Comparison of ENCODE assay signal across 8 cellular contexts in the genomic region with DNA sequence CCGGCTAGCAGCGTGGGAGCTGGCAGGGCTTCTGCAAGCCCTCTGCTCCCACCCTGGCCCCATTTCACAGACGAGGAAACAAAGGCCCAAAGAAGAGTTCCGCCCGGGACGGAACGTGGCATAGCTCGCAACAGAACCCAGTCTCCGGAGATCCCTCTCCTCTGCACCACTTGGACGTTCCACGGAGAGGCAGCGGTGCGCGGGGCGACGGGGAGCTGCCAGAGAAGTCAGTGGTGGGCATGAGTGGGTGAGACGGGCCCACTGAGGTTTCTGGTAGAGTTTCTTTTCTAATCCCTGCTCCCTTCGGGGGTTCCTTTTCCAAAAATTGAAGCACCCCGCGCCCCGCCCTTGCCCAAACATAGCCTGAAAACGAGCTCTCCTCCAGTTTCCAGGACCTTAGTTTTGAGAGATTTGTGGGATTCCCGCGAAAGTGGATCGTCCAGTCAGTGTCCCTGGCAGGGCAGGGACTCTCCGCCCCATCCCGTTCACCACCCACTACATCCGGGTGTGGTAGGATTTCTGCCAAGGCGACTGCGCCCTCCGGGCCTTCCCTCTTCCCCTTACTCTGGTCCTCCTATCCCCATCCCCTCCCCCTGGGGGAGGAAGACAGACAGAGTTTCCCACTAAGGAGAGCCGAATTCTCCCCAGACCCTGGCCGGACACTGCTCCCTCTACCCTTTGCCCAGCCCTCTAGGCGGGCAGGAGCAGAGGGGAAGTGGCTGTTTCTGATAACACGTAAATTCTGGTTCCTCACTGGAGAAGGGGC. TPM values are rescaled to one million over a fixed set of nuclear protein-coding genes. Genes with fewer than 3 reads are reported as not detected.
DNase-seq lines count a peak whose midpoint lies in the region; ATAC-seq, FAIRE-seq and TF ChIP-seq lines count a peak whose summit lies in the region.

No MANE protein-coding gene starts in this region.

- ATAC-seq in activated CD4-positive, alpha-beta T cell treated with anti-CD3 and anti-CD28 coated beads for 36 hours, result peak; percentile 27
- peak; percentile 6 for ATAC-seq in HG02884 (IDR thresholded peaks at IDR 0.05; ENCODE audit: unreplicated experiment)

- in situ Hi-C loops in SK-MEL-5 (cut with HindIII; ENCODE audit: low pct_unique_long_range_greater_than_20kb, low sequenced_read_pairs), result no loop called here

- H3K27me3 ChIP-seq in endothelial cell of umbilical vein (ENCODE audit: control insufficient read depth in 2 of 2, insufficient read depth in 2 of 2, low read length in 2 of 2), result no peaks in the 10 kb centered on the region

- no peaks in the 10 kb centered on the region for H3K9me3 ChIP-seq in endothelial cell of umbilical vein (replicated peaks; ENCODE audit: control insufficient read depth, insufficient read depth, low read length)

- no peaks in the 10 kb centered on the region for H4K20me1 ChIP-seq in endothelial cell of umbilical vein (replicated peaks; ENCODE audit: control insufficient read depth, extremely low read depth, insufficient read depth, low read length)

- H3K27me3 Mint-ChIP-seq in activated CD4-positive, alpha-beta T cell treated with anti-CD3 and anti-CD28 coated beads for 36 hours, result peaks cover 30% of the 10 kb centered on the region
- H3K27me3 Mint-ChIP-seq in type B pancreatic cell, result peaks cover 23% of the 10 kb centered on the region

- H2AFZ ChIP-seq in endothelial cell of umbilical vein (ENCODE audit: low read depth, low read length), result peak overlapping the region; percentile 97

- intact Hi-C loops in activated CD4-positive, alpha-beta T cell treated with anti-CD3 and anti-CD28 coated beads for 36 hours (cut with DNase I, micrococcal nuclease), result loop anchor here (1.0 to 5.0 kb wide), 7 partner anchors 56 to 481 kb away; a partner anchor contains a TSS
- intact Hi-C loops in endothelial cell of umbilical vein (cut with micrococcal nuclease), result loop anchor here (1.0 to 5.0 kb wide), 10 partner anchors 8 to 483 kb away; a partner anchor contains a TSS

- H3K4me3 ChIP-seq in endothelial cell of umbilical vein (replicated peaks in 1 of 3; ENCODE audit: insufficient read depth in 1 of 3, low read depth in 1 of 3, low read length in 3 of 3), result peak overlapping the region; percentile 47 to 65 (median 52)

- POLR2A ChIA-PET in activated CD4-positive, alpha-beta T cell treated with anti-CD3 and anti-CD28 coated beads for 36 hours (lab: Charles Lee), result interaction anchor here (0.9 kb wide), 1 partner anchor 91 kb away, joined by 3 read pairs; no protein-coding TSS in a partner anchor
- POLR2A ChIA-PET in endothelial cell of umbilical vein (lab: Charles Lee), result interaction anchor here (0.6 to 1.4 kb wide), 4 partner anchors 35 to 88 kb away, joined by 3 to 5 read pairs (median 4); no protein-coding TSS in a partner anchor

- peak overlapping the region; percentile 53 for H3K4me3 Mint-ChIP-seq in activated CD4-positive, alpha-beta T cell treated with anti-CD3 and anti-CD28 coated beads for 36 hours
- H3K4me3 Mint-ChIP-seq in type B pancreatic cell, result peak overlapping the region; percentile 81

- BruUV-seq in endothelial cell of umbilical vein (replicated peaks; lab: Mats Ljungman, UMichigan), result no TSS peak

- TF ChIP-seq POLR2A in endothelial cell of umbilical vein (IDR thresholded peaks at IDR 0.05; ENCODE audit: low read depth, low read length), result peak; percentile 52

- H3K4me1 Mint-ChIP-seq in activated CD4-positive, alpha-beta T cell treated with anti-CD3 and anti-CD28 coated beads for 36 hours, result peaks cover 12% of the 10 kb centered on the region
- peaks cover 22% of the 10 kb centered on the region for H3K4me1 Mint-ChIP-seq in type B pancreatic cell (ENCODE audit: unreplicated experiment)

- H3K9me1 ChIP-seq in endothelial cell of umbilical vein (replicated peaks; ENCODE audit: control insufficient read depth, extremely low read depth, insufficient read depth, low read length), result no peaks in the 10 kb centered on the region

- DNase-seq in activated CD4-positive, alpha-beta T cell treated with anti-CD3 and anti-CD28 coated beads for 36 hours, result peak; percentile 25
- no peak for DNase-seq in activated CD4-positive, alpha-beta T cell treated with anti-CD3 and anti-CD28 coated beads, Interleukin-2, amount 50 U/mL, for 1 hour
- peak; percentile 79 for DNase-seq in SK-MEL-5 (ENCODE audit: low read depth, low spot score)
- DNase-seq in endothelial cell of umbilical vein (ENCODE audit: low read depth, low spot score), result peak; percentile 61
- DNase-seq in midbrain (lab: John Stamatoyannopoulos, UW), result peak; percentile 34
- no peak for DNase-seq in type B pancreatic cell (ENCODE audit: extremely low spot score, unreplicated experiment)
- DNase-seq in activated CD8-positive, alpha-beta memory T cell treated with anti-CD3 and anti-CD28 coated beads for 24 hours, result no peak

- H3K79me2 ChIP-seq in endothelial cell of umbilical vein (ENCODE audit: control insufficient read depth, insufficient read depth, low read length), result peaks cover 2% of the 10 kb centered on the region

- no peaks in the 10 kb centered on the region for H3K36me3 ChIP-seq in endothelial cell of umbilical vein (ENCODE audit: control insufficient read depth in 2 of 2, extremely low read depth in 1 of 2, insufficient read depth in 2 of 2, low read length in 2 of 2)

- H3K27ac Mint-ChIP-seq in activated CD4-positive, alpha-beta T cell treated with anti-CD3 and anti-CD28 coated beads for 36 hours, result no peak overlapping the region
- peak overlapping the region; percentile 3 for H3K27ac Mint-ChIP-seq in type B pancreatic cell

- TF ChIP-seq CTCF in endothelial cell of umbilical vein (IDR thresholded peaks at IDR 0.05; ENCODE audit: extremely low read depth in 1 of 2, insufficient read depth in 1 of 2, low read depth in 1 of 2, low read length in 2 of 2) (no peak), type B pancreatic cell (conservative IDR thresholded peaks at IDR 0.05) (peak; percentile 55)

- no peaks in the 10 kb centered on the region for H3K9me3 Mint-ChIP-seq in activated CD4-positive, alpha-beta T cell treated with anti-CD3 and anti-CD28 coated beads for 36 hours (ENCODE audit: low read depth)
- H3K9me3 Mint-ChIP-seq in type B pancreatic cell, result no peaks in the 10 kb centered on the region

- H3K4me2 ChIP-seq in endothelial cell of umbilical vein (ENCODE audit: insufficient read depth, low read length), result peak overlapping the region; percentile 73

- peak overlapping the region; percentile 24 for H3K9ac ChIP-seq in endothelial cell of umbilical vein (replicated peaks; ENCODE audit: extremely low read depth, insufficient read depth, low read length)

- H3K36me3 Mint-ChIP-seq in activated CD4-positive, alpha-beta T cell treated with anti-CD3 and anti-CD28 coated beads for 36 hours (ENCODE audit: low read depth), result no peaks in the 10 kb centered on the region
- no peaks in the 10 kb centered on the region for H3K36me3 Mint-ChIP-seq in type B pancreatic cell

- CTCF ChIA-PET in activated CD4-positive, alpha-beta T cell treated with anti-CD3 and anti-CD28 coated beads for 36 hours (lab: Charles Lee), result interaction anchor here (0.6 to 1.7 kb wide), 21 partner anchors 9 to 646 kb away, joined by 3 to 15 read pairs (median 3); no protein-coding TSS in a partner anchor
- CTCF ChIA-PET in endothelial cell of umbilical vein (lab: Charles Lee), result interaction anchor here (0.7 to 4.5 kb wide), 36 partner anchors 8 to 482 kb away, joined by 3 to 128 read pairs (median 6); no protein-coding TSS in a partner anchor

- peak overlapping the region; percentile 24 for H3K27ac ChIP-seq in endothelial cell of umbilical vein (ENCODE audit: insufficient read depth, low read depth, low read length)

- H3K4me1 ChIP-seq in endothelial cell of umbilical vein (ENCODE audit: control insufficient read depth, extremely low read depth, insufficient read depth, low read length), result peaks cover 35% of the 10 kb centered on the region

- dilution Hi-C loops in endothelial cell of umbilical vein (cut with MboI; ENCODE audit: extremely low pct_ligation_motif_present, low sequenced_read_pairs), result no loop called here

- peak; percentile 91 for FAIRE-seq in endothelial cell of umbilical vein (lab: Jason Lieb, UNC)

TF ChIP-seq in endothelial cell of umbilical vein, 7 proteins besides CTCF, POLR2A, EP300 and RAD21:
- TF ChIP-seq MYC (IDR thresholded peaks at IDR 0.05; ENCODE audit: low read depth, low read length) (no peak), FOS (IDR thresholded peaks at IDR 0.05; ENCODE audit: borderline replicate concordance, insufficient read depth, low read length) (no peak), GATA2 (IDR thresholded peaks at IDR 0.05; ENCODE audit: insufficient read depth, insufficient read length, low read depth, low read length) (no peak), POLR2AphosphoS5 (IDR thresholded peaks at IDR 0.05; ENCODE audit: insufficient read depth, low read depth, low read length) (no peak), EZH2 (IDR thresholded peaks at IDR 0.05; ENCODE audit: borderline replicate concordance, low read depth, low read length, severe bottlenecking) (no peak), JUN (IDR thresholded peaks at IDR 0.05; ENCODE audit: borderline replicate concordance, insufficient read depth, insufficient read length, low read depth) (no peak)
- TF ChIP-seq, protein P1, sequence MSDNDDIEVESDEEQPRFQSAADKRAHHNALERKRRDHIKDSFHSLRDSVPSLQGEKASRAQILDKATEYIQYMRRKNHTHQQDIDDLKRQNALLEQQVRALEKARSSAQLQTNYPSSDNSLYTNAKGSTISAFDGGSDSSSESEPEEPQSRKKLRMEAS (IDR thresholded peaks at IDR 0.05; ENCODE audit: insufficient read depth, insufficient read length), result no peak
TF ChIP-seq in endothelial cell of umbilical vein: peak in this region for 0.

RNA-seq across cellular contexts. Expression of a gene that starts 0.8 kb away (rescaled TPM):
- total RNA-seq in activated CD4-positive, alpha-beta T cell treated with anti-CD3 and anti-CD28 coated beads for 36 hours, result 1 to 10 TPM; 1.6 to 1.7 TPM
- 1.9 and 2.7 TPM in 2 replicates for total RNA-seq in SK-MEL-5 (2014; rRNA removed; shearing (Covaris generic))
- 9.3 and 10.0 TPM in 2 replicates for polyA plus RNA-seq in SK-MEL-5 (2015; cell fraction: cytosol; rRNA removed)
- 1.7 and 3.1 TPM in 2 replicates for polyA plus RNA-seq in SK-MEL-5 (2015; cell fraction: nucleus; rRNA removed)
- total RNA-seq in endothelial cell of umbilical vein, result 23.6 and 23.9 TPM in 2 replicates
- polyA plus RNA-seq in endothelial cell of umbilical vein, result 8.4 and 10.8 TPM in 2 replicates
- 12.1 and 15.3 TPM in 2 replicates for polyA plus RNA-seq in endothelial cell of umbilical vein (2011; cell fraction: cytosol; rRNA removed)
- polyA plus RNA-seq in endothelial cell of umbilical vein (2011; cell fraction: nucleus; rRNA removed), result 11.0 and 11.5 TPM in 2 replicates
- polyA plus RNA-seq in endothelial cell of umbilical vein (2012), result 14.8 and 20.1 TPM in 2 replicates
- polyA minus RNA-seq in endothelial cell of umbilical vein, result 16.2 and 17.1 TPM in 2 replicates
- polyA minus RNA-seq in endothelial cell of umbilical vein (2011; cell fraction: cytosol; rRNA and poly(A)+ RNA removed), result 4.3 TPM
- polyA minus RNA-seq in endothelial cell of umbilical vein (2011; cell fraction: nucleus; rRNA and poly(A)+ RNA removed), result 6.3 and 7.4 TPM in 2 replicates
- 62.9 and 128 TPM in 2 replicates for total RNA-seq in type B pancreatic cell (ENCODE audit: low replicate concordance)

Comparison
In these comparisons a context has a peak if more than half of its experiments do, and no peak if none do; other contexts are left out.
1. DNase-seq: peak in activated CD4-positive, alpha-beta T cell treated with anti-CD3 and anti-CD28 coated beads for 36 hours (single experiment), SK-MEL-5 (single experiment), endothelial cell of umbilical vein (single experiment) and midbrain (single experiment); none in activated CD4-positive, alpha-beta T cell treated with anti-CD3 and anti-CD28 coated beads, Interleukin-2, amount 50 U/mL, for 1 hour (single experiment), type B pancreatic cell (single experiment) and activated CD8-positive, alpha-beta memory T cell treated with anti-CD3 and anti-CD28 coated beads for 24 hours (single experiment).